8 cellular contexts compared by ENCODE assay signal in genomic region chr17:37358098-37358829, GRCh38. TPM values are rescaled to one million over a fixed set of nuclear protein-coding genes. Genes with fewer than 3 reads are reported as not detected.
DNase-seq lines count a peak whose midpoint lies in the region; ATAC-seq and TF ChIP-seq lines count a peak whose summit lies in the region.

No MANE protein-coding gene starts in this region.

- intact Hi-C loops in Right ventricle myocardium inferior (cut with DNase I) (loop anchor here (2.0 to 5.0 kb wide), 4 partner anchors 49 to 411 kb away; partner anchors contain the start of genes AATF, ACACA, DUSP14 and TADA2A), cardiac septum (cut with DNase I) (loop anchor here (5.0 kb wide), 1 partner anchor 49 kb away; the partner anchor contains the start of genes ACACA and TADA2A)

- TF ChIP-seq CTCF in fibroblast of pulmonary artery (IDR thresholded peaks at IDR 0.05; ENCODE audit: low read length, missing control alignments): no peak

- no peaks in the 10 kb centered on the region for H3K27me3 Mint-ChIP-seq in naive thymus-derived CD8-positive, alpha-beta T cell

- DNase-seq in Right ventricle myocardium inferior (ENCODE audit: missing footprints): peak; percentile 71
- no peak for DNase-seq in cardiac septum (ENCODE audit: low spot score)
- peak; percentile 54 for DNase-seq in NCI-H748 treated with DMSO at 0.1 percent for 48 hours (lab: John Stamatoyannopoulos, UW)
- peak; percentile 69 to 71 for DNase-seq in activated T-cell treated with anti-CD3 and anti-CD28 coated beads, Interleukin-2, amount 50 U/mL, for 48 hours
- peak; percentile 44 for DNase-seq in fibroblast of pulmonary artery (ENCODE audit: low read depth)
- peak in 3 of 10 donors; percentile 4 to 28 (median 5) for DNase-seq in naive thymus-derived CD8-positive, alpha-beta T cell

- H3K9me3 Mint-ChIP-seq in naive thymus-derived CD8-positive, alpha-beta T cell: no peaks in the 10 kb centered on the region

- no peaks in the 10 kb centered on the region for H3K27me3 ChIP-seq in subcutaneous abdominal adipose tissue (ENCODE audit: control insufficient read depth in 5 of 5, insufficient read depth in 4 of 5, low read length in 5 of 5)

- peaks cover 9 to 25% (median 20%) of the 10 kb centered on the region in 4 donors for H3K4me1 Mint-ChIP-seq in naive thymus-derived CD8-positive, alpha-beta T cell

- no peaks in the 10 kb centered on the region for H3K36me3 ChIP-seq in subcutaneous abdominal adipose tissue (ENCODE audit: control insufficient read depth in 5 of 5, insufficient read depth in 5 of 5, low read length in 5 of 5)

- H3K4me3 Mint-ChIP-seq in naive thymus-derived CD8-positive, alpha-beta T cell: peak overlapping the region; percentile 77 to 94 (median 88)

- peaks cover 0 to 5% (median 2%) of the 10 kb centered on the region in 3 donors for H3K36me3 Mint-ChIP-seq in naive thymus-derived CD8-positive, alpha-beta T cell

- H3K27ac Mint-ChIP-seq in naive thymus-derived CD8-positive, alpha-beta T cell: peak overlapping the region; percentile 57 to 95 (median 88)

- H3K27ac ChIP-seq in subcutaneous abdominal adipose tissue (ENCODE audit: low read depth, low read length): peak overlapping the region; percentile 92

- peaks cover 7 to 30% (median 22%) of the 10 kb centered on the region in 5 donors for H3K4me1 ChIP-seq in subcutaneous abdominal adipose tissue (ENCODE audit: control insufficient read depth in 5 of 5, insufficient read depth in 5 of 5, low read length in 5 of 5)

- peak; percentile 11 for ATAC-seq in Right ventricle myocardium inferior
- peak; percentile 15 for ATAC-seq in HG03280 (IDR thresholded peaks at IDR 0.05; ENCODE audit: unreplicated experiment)
- peak in 1 of 2 donors; percentile 1 for ATAC-seq in naive thymus-derived CD8-positive, alpha-beta T cell

- peak overlapping the region; percentile 94 for H3K4me3 ChIP-seq in fibroblast of pulmonary artery (replicated peaks; ENCODE audit: low read depth, low read length)
- peak overlapping the region; percentile 73 to 84 (median 81) for H3K4me3 ChIP-seq in subcutaneous abdominal adipose tissue (ENCODE audit: low read depth in 1 of 5, low read length in 5 of 5)

- peak overlapping the region; percentile 78 to 90 (median 87) for H3K9ac ChIP-seq in subcutaneous abdominal adipose tissue (ENCODE audit: low read length in 5 of 5)

- POLR2A ChIA-PET in naive thymus-derived CD8-positive, alpha-beta T cell (lab: Charles Lee): interaction anchor here (1.0 kb wide), 2 partner anchors 12 to 251 kb away, joined by 3 to 6 read pairs; partner anchors contain the start of gene SYNRG

- no peaks in the 10 kb centered on the region for H3K9me3 ChIP-seq in subcutaneous abdominal adipose tissue (ENCODE audit: control insufficient read depth in 5 of 5, low read length in 5 of 5)

RNA-seq across cellular contexts. Expression of gene C17orf78, which starts 17.5 kb away (rescaled TPM):
- total RNA-seq in Right ventricle myocardium inferior (not detected), cardiac septum (not detected)
- total RNA-seq in naive thymus-derived CD8-positive, alpha-beta T cell: not detected
- polyA plus RNA-seq in naive thymus-derived CD8-positive, alpha-beta T cell: not detected

RNA-seq across cellular contexts. Expression of gene ACACA, which starts 48.4 kb away (rescaled TPM):
- total RNA-seq in Right ventricle myocardium inferior (13.3 TPM), cardiac septum (26.9 TPM)
- 10 to 100 TPM; 11.8 to 15.2 TPM for total RNA-seq in naive thymus-derived CD8-positive, alpha-beta T cell
- 1 to 10 TPM; 5.7 to 9.0 (median 7.4) TPM for polyA plus RNA-seq in naive thymus-derived CD8-positive, alpha-beta T cell

RNA-seq across cellular contexts. Expression of gene TADA2A, which starts 48.4 kb away (rescaled TPM):
- total RNA-seq in Right ventricle myocardium inferior: 11.3 TPM
- 18.5 TPM for total RNA-seq in cardiac septum
- 10 to 100 TPM; 28.4 to 32.4 TPM for total RNA-seq in naive thymus-derived CD8-positive, alpha-beta T cell
- 10 to 100 TPM in 2 of 3 donors, 1 to 10 TPM in 1; 6.9 to 17.4 (median 11.6) TPM for polyA plus RNA-seq in naive thymus-derived CD8-positive, alpha-beta T cell
